In the genomic region with DNA sequence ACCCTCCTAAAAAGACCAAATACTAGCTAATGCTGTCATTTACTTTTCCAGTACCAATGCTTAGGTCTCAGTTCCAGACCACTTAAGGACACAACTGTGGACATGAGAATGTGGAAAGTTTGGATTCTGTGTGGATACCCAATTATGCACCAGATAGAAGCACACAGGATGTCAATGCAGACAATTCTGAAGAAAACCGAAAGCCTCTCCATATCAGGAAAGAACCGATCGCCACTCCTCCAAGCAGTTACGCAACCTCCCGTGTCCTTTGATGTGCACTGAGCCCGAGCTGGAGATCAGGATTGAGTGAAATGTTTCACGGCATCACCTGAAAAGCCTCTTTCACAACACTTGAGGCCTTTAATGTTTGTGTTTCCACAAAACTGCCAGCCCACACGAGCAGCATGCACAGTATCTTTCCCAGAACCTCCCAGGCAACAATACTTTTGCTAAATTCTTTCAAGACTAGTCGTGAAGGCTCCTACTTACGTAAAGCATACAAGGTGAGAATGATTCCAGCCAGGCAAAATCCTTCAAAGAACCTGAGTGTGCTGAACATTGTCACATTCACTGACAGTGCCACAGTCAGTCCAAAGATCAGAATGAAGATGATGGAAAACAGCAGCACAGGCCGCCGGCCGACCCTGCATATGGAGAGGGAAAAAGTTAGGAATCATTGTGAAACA, we compare ENCODE assay signal across 1 cellular context.
TF ChIP-seq lines count a peak whose summit lies in the region.

No MANE protein-coding gene starts in this region.

TF ChIP-seq in HepG2, 621 proteins besides CTCF, POLR2A, EP300 and RAD21 (continued from another document and continues in another):
- TF ChIP-seq, protein P1, sequence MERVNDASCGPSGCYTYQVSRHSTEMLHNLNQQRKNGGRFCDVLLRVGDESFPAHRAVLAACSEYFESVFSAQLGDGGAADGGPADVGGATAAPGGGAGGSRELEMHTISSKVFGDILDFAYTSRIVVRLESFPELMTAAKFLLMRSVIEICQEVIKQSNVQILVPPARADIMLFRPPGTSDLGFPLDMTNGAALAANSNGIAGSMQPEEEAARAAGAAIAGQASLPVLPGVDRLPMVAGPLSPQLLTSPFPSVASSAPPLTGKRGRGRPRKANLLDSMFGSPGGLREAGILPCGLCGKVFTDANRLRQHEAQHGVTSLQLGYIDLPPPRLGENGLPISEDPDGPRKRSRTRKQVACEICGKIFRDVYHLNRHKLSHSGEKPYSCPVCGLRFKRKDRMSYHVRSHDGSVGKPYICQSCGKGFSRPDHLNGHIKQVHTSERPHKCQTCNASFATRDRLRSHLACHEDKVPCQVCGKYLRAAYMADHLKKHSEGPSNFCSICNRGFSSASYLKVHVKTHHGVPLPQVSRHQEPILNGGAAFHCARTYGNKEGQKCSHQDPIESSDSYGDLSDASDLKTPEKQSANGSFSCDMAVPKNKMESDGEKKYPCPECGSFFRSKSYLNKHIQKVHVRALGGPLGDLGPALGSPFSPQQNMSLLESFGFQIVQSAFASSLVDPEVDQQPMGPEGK (CRISPR knock-in tag; IDR thresholded peaks at IDR 0.05) = peak; percentile 94
- peak; percentile 90; the same call in 1 of the 2 replicates for TF ChIP-seq ZSCAN29 (CRISPR knock-in tag; conservative IDR thresholded peaks at IDR 0.05)
- no peak for TF ChIP-seq ZNF839 (CRISPR knock-in tag; IDR thresholded peaks at IDR 0.05; ENCODE audit: borderline replicate concordance)
- peak; percentile 89; the same call in 1 of the 2 replicates for TF ChIP-seq ZBTB42 (CRISPR knock-in tag; IDR thresholded peaks at IDR 0.05)
- peak; percentile 87 for TF ChIP-seq JUNB (CRISPR knock-in tag; IDR thresholded peaks at IDR 0.05; ENCODE audit: borderline replicate concordance)
- no peak for TF ChIP-seq ZNF777 (CRISPR knock-in tag; IDR thresholded peaks at IDR 0.05)
- peak; percentile 90 for TF ChIP-seq RFXAP (CRISPR knock-in tag; IDR thresholded peaks at IDR 0.05; ENCODE audit: borderline replicate concordance)
- no peak for TF ChIP-seq ZFP36L2 (CRISPR knock-in tag; IDR thresholded peaks at IDR 0.05)
- no peak for TF ChIP-seq NR1H2 (CRISPR knock-in tag; IDR thresholded peaks at IDR 0.05; ENCODE audit: borderline replicate concordance, low read depth)
- TF ChIP-seq, protein P2, sequence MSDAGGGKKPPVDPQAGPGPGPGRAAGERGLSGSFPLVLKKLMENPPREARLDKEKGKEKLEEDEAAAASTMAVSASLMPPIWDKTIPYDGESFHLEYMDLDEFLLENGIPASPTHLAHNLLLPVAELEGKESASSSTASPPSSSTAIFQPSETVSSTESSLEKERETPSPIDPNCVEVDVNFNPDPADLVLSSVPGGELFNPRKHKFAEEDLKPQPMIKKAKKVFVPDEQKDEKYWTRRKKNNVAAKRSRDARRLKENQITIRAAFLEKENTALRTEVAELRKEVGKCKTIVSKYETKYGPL (CRISPR knock-in tag; IDR thresholded peaks at IDR 0.05) = peak; percentile 93
- peak; percentile 57 for TF ChIP-seq PHF20 (CRISPR knock-in tag; IDR thresholded peaks at IDR 0.05)
- TF ChIP-seq HNRNPLL (IDR thresholded peaks at IDR 0.05; ENCODE audit: low read depth, low read length, poor library complexity, severe bottlenecking) = no peak
- no peak for TF ChIP-seq PTBP1 (IDR thresholded peaks at IDR 0.05; ENCODE audit: low read depth, low read length, poor library complexity, severe bottlenecking)
- TF ChIP-seq TGIF2 (CRISPR knock-in tag; IDR thresholded peaks at IDR 0.05) = peak; percentile 97
- TF ChIP-seq ZNF883 (CRISPR knock-in tag; IDR thresholded peaks at IDR 0.05; ENCODE audit: not compliant biosample characterization) = peak; percentile 85
- TF ChIP-seq ZNF589 (CRISPR knock-in tag; conservative IDR thresholded peaks at IDR 0.05) = peak; percentile 92; the same call in 1 of the 2 replicates
- peak; percentile 85; the same call in 1 of the 2 replicates for TF ChIP-seq ZNF430 (CRISPR knock-in tag; IDR thresholded peaks at IDR 0.05)
- TF ChIP-seq, protein P3, sequence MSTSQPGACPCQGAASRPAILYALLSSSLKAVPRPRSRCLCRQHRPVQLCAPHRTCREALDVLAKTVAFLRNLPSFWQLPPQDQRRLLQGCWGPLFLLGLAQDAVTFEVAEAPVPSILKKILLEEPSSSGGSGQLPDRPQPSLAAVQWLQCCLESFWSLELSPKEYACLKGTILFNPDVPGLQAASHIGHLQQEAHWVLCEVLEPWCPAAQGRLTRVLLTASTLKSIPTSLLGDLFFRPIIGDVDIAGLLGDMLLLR (CRISPR knock-in tag; IDR thresholded peaks at IDR 0.05) = peak; percentile 70; the same call in 1 of the 2 replicates
- TF ChIP-seq PITX1 (CRISPR knock-in tag; IDR thresholded peaks at IDR 0.05) = peak; percentile 99
- TF ChIP-seq, protein P4, sequence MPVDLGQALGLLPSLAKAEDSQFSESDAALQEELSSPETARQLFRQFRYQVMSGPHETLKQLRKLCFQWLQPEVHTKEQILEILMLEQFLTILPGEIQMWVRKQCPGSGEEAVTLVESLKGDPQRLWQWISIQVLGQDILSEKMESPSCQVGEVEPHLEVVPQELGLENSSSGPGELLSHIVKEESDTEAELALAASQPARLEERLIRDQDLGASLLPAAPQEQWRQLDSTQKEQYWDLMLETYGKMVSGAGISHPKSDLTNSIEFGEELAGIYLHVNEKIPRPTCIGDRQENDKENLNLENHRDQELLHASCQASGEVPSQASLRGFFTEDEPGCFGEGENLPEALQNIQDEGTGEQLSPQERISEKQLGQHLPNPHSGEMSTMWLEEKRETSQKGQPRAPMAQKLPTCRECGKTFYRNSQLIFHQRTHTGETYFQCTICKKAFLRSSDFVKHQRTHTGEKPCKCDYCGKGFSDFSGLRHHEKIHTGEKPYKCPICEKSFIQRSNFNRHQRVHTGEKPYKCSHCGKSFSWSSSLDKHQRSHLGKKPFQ (CRISPR knock-in tag; IDR thresholded peaks at IDR 0.05; ENCODE audit: insufficient replicate concordance) = peak; percentile 85
- peak; percentile 77 for TF ChIP-seq ETV6 (CRISPR knock-in tag; conservative IDR thresholded peaks at IDR 0.05)
- TF ChIP-seq, protein P5, sequence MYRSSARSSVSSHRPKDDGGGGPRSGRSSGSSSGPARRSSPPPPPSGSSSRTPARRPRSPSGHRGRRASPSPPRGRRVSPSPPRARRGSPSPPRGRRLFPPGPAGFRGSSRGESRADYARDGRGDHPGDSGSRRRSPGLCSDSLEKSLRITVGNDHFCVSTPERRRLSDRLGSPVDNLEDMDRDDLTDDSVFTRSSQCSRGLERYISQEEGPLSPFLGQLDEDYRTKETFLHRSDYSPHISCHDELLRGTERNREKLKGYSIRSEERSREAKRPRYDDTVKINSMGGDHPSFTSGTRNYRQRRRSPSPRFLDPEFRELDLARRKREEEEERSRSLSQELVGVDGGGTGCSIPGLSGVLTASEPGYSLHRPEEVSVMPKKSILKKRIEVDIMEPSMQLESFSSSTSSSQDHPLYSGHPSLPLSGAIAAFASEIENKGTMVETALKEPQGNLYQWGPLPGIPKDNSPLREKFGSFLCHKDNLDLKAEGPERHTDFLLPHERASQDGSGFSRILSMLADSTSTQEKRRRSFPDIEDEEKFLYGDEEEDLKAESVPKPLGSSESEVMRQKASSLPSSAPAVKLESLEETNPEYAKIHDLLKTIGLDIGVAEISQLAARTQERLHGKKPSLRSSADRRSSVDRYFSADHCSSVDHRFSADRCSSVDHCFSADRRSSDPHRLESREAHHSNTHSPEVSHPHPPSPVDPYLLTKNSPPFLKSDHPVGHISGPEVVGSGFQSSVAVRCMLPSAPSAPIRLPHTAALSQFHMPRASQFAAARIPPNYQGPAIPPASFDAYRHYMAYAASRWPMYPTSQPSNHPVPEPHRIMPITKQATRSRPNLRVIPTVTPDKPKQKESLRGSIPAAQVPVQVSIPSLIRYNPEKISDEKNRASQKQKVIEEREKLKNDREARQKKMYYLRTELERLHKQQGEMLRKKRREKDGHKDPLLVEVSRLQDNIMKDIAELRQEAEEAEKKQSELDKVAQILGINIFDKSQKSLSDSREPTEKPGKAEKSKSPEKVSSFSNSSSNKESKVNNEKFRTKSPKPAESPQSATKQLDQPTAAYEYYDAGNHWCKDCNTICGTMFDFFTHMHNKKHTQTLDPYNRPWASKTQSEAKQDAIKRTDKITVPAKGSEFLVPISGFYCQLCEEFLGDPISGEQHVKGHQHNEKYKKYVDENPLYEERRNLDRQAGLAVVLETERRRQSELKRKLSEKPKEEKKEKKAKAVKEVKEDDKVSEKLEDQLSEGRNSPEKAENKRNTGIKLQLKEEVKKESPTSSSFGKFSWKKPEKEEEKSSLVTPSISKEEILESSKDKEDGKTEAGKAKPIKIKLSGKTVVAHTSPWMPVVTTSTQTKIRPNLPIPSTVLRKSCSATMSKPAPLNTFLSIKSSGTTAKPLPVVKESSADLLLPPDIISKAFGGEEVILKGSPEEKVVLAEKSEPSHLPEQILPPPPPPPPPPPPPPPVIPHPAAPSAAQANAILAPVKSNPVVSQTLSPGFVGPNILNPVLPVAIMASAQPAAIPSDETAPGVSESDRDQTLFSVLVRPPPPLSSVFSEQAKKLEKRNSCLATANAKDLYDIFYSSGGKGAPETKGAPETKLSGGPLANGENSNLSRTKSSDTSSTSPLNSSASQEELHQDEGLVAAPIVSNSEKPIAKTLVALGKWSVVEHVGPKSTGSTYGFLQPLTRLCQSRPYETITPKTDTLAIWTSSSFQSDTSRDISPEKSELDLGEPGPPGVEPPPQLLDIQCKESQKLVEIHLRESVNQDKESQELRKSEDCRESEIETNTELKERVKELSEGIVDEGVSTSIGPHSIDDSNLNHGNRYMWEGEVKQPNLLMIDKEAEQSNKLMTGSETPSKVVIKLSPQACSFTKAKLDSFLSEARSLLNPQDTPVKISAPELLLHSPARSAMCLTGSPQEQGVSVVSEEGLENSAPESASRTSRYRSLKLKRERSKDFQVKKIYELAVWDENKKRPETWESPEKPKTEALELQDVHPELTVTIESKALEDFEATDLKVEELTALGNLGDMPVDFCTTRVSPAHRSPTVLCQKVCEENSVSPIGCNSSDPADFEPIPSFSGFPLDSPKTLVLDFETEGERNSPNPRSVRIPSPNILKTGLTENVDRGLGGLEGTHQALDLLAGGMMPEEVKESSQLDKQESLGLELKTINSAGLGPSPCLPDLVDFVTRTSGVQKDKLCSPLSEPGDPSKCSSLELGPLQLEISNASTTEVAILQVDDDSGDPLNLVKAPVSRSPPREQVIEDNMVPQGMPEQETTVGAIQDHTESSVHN (CRISPR knock-in tag; IDR thresholded peaks at IDR 0.05) = 0 out of 2 replicates have a peak, but pooled peaks have one; percentile 67
- TF ChIP-seq ZNF501 (CRISPR knock-in tag; IDR thresholded peaks at IDR 0.05) = peak; percentile 80
- peak; percentile 95; the same call in 1 of the 2 replicates for TF ChIP-seq ZKSCAN8 (CRISPR knock-in tag; IDR thresholded peaks at IDR 0.05; ENCODE audit: borderline replicate concordance)
- TF ChIP-seq SYNCRIP (IDR thresholded peaks at IDR 0.05; ENCODE audit: insufficient read depth, low read depth, low read length) = no peak
- peak; percentile 71; the same call in 1 of the 2 replicates for TF ChIP-seq ESRRA (CRISPR knock-in tag; IDR thresholded peaks at IDR 0.05; ENCODE audit: low read depth)
- TF ChIP-seq, protein P6, sequence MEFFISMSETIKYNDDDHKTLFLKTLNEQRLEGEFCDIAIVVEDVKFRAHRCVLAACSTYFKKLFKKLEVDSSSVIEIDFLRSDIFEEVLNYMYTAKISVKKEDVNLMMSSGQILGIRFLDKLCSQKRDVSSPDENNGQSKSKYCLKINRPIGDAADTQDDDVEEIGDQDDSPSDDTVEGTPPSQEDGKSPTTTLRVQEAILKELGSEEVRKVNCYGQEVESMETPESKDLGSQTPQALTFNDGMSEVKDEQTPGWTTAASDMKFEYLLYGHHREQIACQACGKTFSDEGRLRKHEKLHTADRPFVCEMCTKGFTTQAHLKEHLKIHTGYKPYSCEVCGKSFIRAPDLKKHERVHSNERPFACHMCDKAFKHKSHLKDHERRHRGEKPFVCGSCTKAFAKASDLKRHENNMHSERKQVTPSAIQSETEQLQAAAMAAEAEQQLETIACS (CRISPR knock-in tag; IDR thresholded peaks at IDR 0.05) = no peak
- no peak for TF ChIP-seq HOXA7 (CRISPR knock-in tag; IDR thresholded peaks at IDR 0.05)
- TF ChIP-seq CHD4 (IDR thresholded peaks at IDR 0.05; ENCODE audit: borderline replicate concordance, low read length) = peak; percentile 24; the same call in 1 of the 2 replicates
- TF ChIP-seq, protein P7, sequence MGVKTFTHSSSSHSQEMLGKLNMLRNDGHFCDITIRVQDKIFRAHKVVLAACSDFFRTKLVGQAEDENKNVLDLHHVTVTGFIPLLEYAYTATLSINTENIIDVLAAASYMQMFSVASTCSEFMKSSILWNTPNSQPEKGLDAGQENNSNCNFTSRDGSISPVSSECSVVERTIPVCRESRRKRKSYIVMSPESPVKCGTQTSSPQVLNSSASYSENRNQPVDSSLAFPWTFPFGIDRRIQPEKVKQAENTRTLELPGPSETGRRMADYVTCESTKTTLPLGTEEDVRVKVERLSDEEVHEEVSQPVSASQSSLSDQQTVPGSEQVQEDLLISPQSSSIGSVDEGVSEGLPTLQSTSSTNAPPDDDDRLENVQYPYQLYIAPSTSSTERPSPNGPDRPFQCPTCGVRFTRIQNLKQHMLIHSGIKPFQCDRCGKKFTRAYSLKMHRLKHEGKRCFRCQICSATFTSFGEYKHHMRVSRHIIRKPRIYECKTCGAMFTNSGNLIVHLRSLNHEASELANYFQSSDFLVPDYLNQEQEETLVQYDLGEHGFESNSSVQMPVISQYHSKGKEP (CRISPR knock-in tag; IDR thresholded peaks at IDR 0.05) = peak; percentile 56; the same call in 1 of the 2 replicates
- TF ChIP-seq ZNF556 (CRISPR knock-in tag; IDR thresholded peaks at IDR 0.05; ENCODE audit: borderline replicate concordance) = peak; percentile 82; the same call in 1 of the 2 replicates
- TF ChIP-seq RELA (CRISPR knock-in tag; IDR thresholded peaks at IDR 0.05) = no peak; the same call in 1 of the 2 replicates
- no peak for TF ChIP-seq EZH2 (conservative IDR thresholded peaks at IDR 0.05; ENCODE audit: low read depth, low read length)
- no peak for TF ChIP-seq ZNF101 (CRISPR knock-in tag; IDR thresholded peaks at IDR 0.05; ENCODE audit: borderline replicate concordance, low read depth)
- TF ChIP-seq KLF11 (CRISPR knock-in tag; IDR thresholded peaks at IDR 0.05) = peak; percentile 92
- TF ChIP-seq, protein P8, sequence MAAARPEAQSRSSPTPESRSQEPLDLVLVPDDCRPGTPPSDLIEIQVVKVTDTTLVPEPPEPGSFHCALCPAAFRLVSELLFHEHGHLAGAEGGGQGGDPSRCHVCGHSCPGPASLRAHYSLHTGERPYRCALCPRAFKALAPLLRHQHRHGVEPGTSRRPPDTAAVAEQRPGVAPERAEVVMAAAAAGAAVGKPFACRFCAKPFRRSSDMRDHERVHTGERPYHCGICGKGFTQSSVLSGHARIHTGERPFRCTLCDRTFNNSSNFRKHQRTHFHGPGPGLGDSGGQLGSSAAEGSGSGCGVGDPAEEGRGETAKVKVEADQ (CRISPR knock-in tag; IDR thresholded peaks at IDR 0.05; ENCODE audit: borderline replicate concordance) = 0 out of 2 replicates have a peak, but pooled peaks have one; percentile 87
